9 cellular contexts compared by ENCODE assay signal in genomic region chr11:123145220-123145619, GRCh38. TPM values are rescaled to one million over a fixed set of nuclear protein-coding genes. Genes with fewer than 3 reads are reported as not detected.
DNase-seq lines count a peak whose midpoint lies in the region; ATAC-seq and TF ChIP-seq lines count a peak whose summit lies in the region.
"Had no signal": no experiment of that assay in that cellular context is flagged by ENCODE, and none has a peak within 500 bp of the region (broad histone marks: within the 10 kb centered on the region; RNA-seq: fewer than 3 reads in every experiment).

No MANE protein-coding gene starts in this region.

- no peaks in the 10 kb centered on the region for H3K27me3 Mint-ChIP-seq in activated naive CD8-positive, alpha-beta T cell treated with anti-CD3 and anti-CD28 coated beads for 36 hours

- no peak overlapping the region for H3K4me3 Mint-ChIP-seq in activated naive CD8-positive, alpha-beta T cell treated with anti-CD3 and anti-CD28 coated beads for 36 hours
- H3K4me3 Mint-ChIP-seq: natural killer cell treated with Interleukin-12 subunit alpha and Interleukin-12 subunit beta and Interleukin-15 and Interleukin-18, amount 100 ng/mL, for 72 hours; T-cell had no signal

- H3K36me3 ChIP-seq in thoracic aorta (no peaks in the 10 kb centered on the region), prostate gland (no peaks in the 10 kb centered on the region)

- peak; percentile 47 for DNase-seq in HK-2 (ENCODE audit: unreplicated experiment)
- DNase-seq in SHP77 treated with DMSO at 0.1 percent for 48 hours (lab: John Stamatoyannopoulos, UW): peak; percentile 32
- peak; percentile 50 to 67 for DNase-seq in foreskin keratinocyte
- peak; percentile 28 for DNase-seq in thoracic aorta (ENCODE audit: low spot score)
- DNase-seq in NCI-H2081 (lab: John Stamatoyannopoulos, UW): no peak
- no peak for DNase-seq in prostate gland (ENCODE audit: low spot score)
- no peak for DNase-seq in activated naive CD8-positive, alpha-beta T cell treated with anti-CD3 and anti-CD28 coated beads for 36 hours
- DNase-seq: T-cell had no signal

- H3K4me1 ChIP-seq in foreskin keratinocyte (no peaks in the 10 kb centered on the region), thoracic aorta (ENCODE audit: control insufficient read depth in 1 of 2, low read depth in 2 of 2) (peaks cover 0 to 11% of the 10 kb centered on the region in 2 donors), prostate gland (replicated peaks) (no peaks in the 10 kb centered on the region)

- no peak for TF ChIP-seq POLR2A in prostate gland (IDR thresholded peaks at IDR 0.05)

- intact Hi-C loops in prostate gland (cut with DNase I): no loop called here

- no peaks in the 10 kb centered on the region for H3K36me3 Mint-ChIP-seq in activated naive CD8-positive, alpha-beta T cell treated with anti-CD3 and anti-CD28 coated beads for 36 hours
- H3K36me3 Mint-ChIP-seq: natural killer cell treated with Interleukin-12 subunit alpha and Interleukin-12 subunit beta and Interleukin-15 and Interleukin-18, amount 100 ng/mL, for 72 hours; T-cell had no signal

- H3K4me3 ChIP-seq in thoracic aorta (peak overlapping the region; percentile 15), prostate gland (no peak overlapping the region)

- no peak for TF ChIP-seq CTCF in foreskin keratinocyte (conservative IDR thresholded peaks at IDR 0.05)
- TF ChIP-seq CTCF in thoracic aorta (IDR thresholded peaks at IDR 0.05): no peak
- TF ChIP-seq CTCF in prostate gland (IDR thresholded peaks at IDR 0.05): no peak

- ATAC-seq in foreskin keratinocyte (peak; percentile 74), thoracic aorta (ENCODE audit: insufficient number of reproducible peaks, low FRiP score, low read depth) (no peak)
- ATAC-seq: natural killer cell treated with Interleukin-12 subunit alpha and Interleukin-12 subunit beta and Interleukin-15 and Interleukin-18, amount 100 ng/mL, for 72 hours; T-cell had no signal

- H3K27ac Mint-ChIP-seq in activated naive CD8-positive, alpha-beta T cell treated with anti-CD3 and anti-CD28 coated beads for 36 hours: no peak overlapping the region
- H3K27ac Mint-ChIP-seq: natural killer cell treated with Interleukin-12 subunit alpha and Interleukin-12 subunit beta and Interleukin-15 and Interleukin-18, amount 100 ng/mL, for 72 hours; T-cell had no signal

- H3K9me3 Mint-ChIP-seq in activated naive CD8-positive, alpha-beta T cell treated with anti-CD3 and anti-CD28 coated beads for 36 hours: no peaks in the 10 kb centered on the region
- H3K9me3 Mint-ChIP-seq: natural killer cell treated with Interleukin-12 subunit alpha and Interleukin-12 subunit beta and Interleukin-15 and Interleukin-18, amount 100 ng/mL, for 72 hours; T-cell had no signal

- WGBS in prostate gland: 49% methylated on average over 13 of the region's 13 CpGs

- no peaks in the 10 kb centered on the region for H3K4me1 Mint-ChIP-seq in activated naive CD8-positive, alpha-beta T cell treated with anti-CD3 and anti-CD28 coated beads for 36 hours
- H3K4me1 Mint-ChIP-seq: T-cell had no signal

- H3K27ac ChIP-seq in foreskin keratinocyte: no peak overlapping the region
- peak overlapping the region in 1 of 2 donors; percentile 46 for H3K27ac ChIP-seq in thoracic aorta
- no peak overlapping the region for H3K27ac ChIP-seq in prostate gland

- H3K9me3 ChIP-seq in thoracic aorta (no peaks in the 10 kb centered on the region), prostate gland (no peaks in the 10 kb centered on the region)

- no peaks in the 10 kb centered on the region for H3K27me3 ChIP-seq in foreskin keratinocyte
- no peaks in the 10 kb centered on the region for H3K27me3 ChIP-seq in thoracic aorta (replicated peaks; ENCODE audit: insufficient read depth)
- no peaks in the 10 kb centered on the region for H3K27me3 ChIP-seq in prostate gland (replicated peaks; ENCODE audit: insufficient read depth)

RNA-seq across cellular contexts. Expression of gene CLMP, which starts 49.8 kb away (rescaled TPM):
- 3.6 and 6.7 TPM in 2 replicates for total RNA-seq in foreskin keratinocyte
- polyA plus RNA-seq in foreskin keratinocyte: 1.1 and 1.9 TPM in 2 replicates
- 100 to 1,000 TPM in 1 of 2 donors, 10 to 100 TPM in 1; 48.3 to 126 TPM for total RNA-seq in thoracic aorta
- 10 to 100 TPM in 1 of 2 donors, 1 to 10 TPM in 1; 5.0 to 10.7 TPM for total RNA-seq in prostate gland
- total RNA-seq in activated naive CD8-positive, alpha-beta T cell treated with anti-CD3 and anti-CD28 coated beads for 36 hours: under 1 TPM in 1 of 2 experiments, not detected in 1; 0.06 TPM
- total RNA-seq: natural killer cell treated with Interleukin-12 subunit alpha and Interleukin-12 subunit beta and Interleukin-15 and Interleukin-18, amount 100 ng/mL, for 72 hours had no signal

Comparison
In these comparisons a context has a peak if more than half of its experiments do, and no peak if none do; other contexts are left out.
1. DNase-seq: peak in HK-2 (single experiment), SHP77 treated with DMSO at 0.1 percent for 48 hours (single experiment), foreskin keratinocyte (2 of 2) and thoracic aorta (single experiment); none in NCI-H2081 (0 of 2), prostate gland (single experiment) and activated naive CD8-positive, alpha-beta T cell treated with anti-CD3 and anti-CD28 coated beads for 36 hours (single experiment).